Comparison of ENCODE assay signal across 8 cellular contexts in the genomic region with DNA sequence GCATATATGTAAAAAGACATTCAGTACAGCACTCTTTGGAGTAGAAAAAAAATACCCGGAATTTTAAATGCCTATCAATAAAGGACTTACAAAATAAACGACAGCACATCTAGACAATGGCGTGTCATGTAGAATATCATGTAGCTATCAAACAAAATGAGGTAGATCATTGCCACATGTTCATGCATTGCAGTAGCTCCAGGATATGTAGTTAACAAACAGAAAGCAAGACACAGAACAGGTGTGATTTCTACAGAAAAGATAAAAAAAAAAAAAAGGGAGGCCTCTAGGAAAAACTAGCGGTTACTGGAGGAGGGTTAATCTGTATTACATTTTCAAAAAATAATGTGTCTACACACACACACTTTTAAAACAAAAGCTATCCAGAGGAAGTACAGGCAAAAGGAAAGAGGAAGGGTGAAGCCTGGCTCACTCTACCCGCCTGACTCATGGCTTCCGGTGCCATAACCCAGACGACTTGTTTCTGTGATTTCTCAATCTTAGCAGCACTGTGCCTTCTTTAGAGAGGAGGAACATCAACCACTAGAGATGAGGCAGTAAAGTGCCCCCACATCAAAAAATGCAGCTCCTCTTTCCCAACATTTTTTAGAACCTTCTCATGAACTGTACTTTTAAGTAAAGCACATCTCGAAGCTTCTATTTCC. TPM values are rescaled to one million over a fixed set of nuclear protein-coding genes. Genes with fewer than 3 reads are reported as not detected.
DNase-seq lines count a peak whose midpoint lies in the region; ATAC-seq lines count a peak whose summit lies in the region.

No MANE protein-coding gene starts in this region.

- peak; percentile 90 for ATAC-seq in GM18873 (IDR thresholded peaks at IDR 0.05; ENCODE audit: low FRiP score, unreplicated experiment)
- peak; percentile 96 for ATAC-seq in HG03095 (IDR thresholded peaks at IDR 0.05; ENCODE audit: unreplicated experiment)
- peak; percentile 79 for ATAC-seq in left lobe of liver

- DNase-seq in SKM-1 treated with dmso at 0.1 percent for 144 hours (lab: John Stamatoyannopoulos, UW; ENCODE audit: unreplicated experiment) (peak; percentile 99), amniotic epithelial cell (ENCODE audit: low read depth) (peak; percentile 87), left lobe of liver (ENCODE audit: low spot score) (peak; percentile 48), NCI-H345 (lab: John Stamatoyannopoulos, UW) (no peak), NCI-H1105 treated with DMSO at 0.1 percent for 48 hours (lab: John Stamatoyannopoulos, UW) (no peak)
- peak; percentile 17 for DNase-seq in stimulated activated CD8-positive, alpha-beta memory T cell treated with anti-CD3 and anti-CD28 coated beads, Interleukin-12 subunit alpha, Interleukin-12 subunit beta, amount 100 ng/mL, for 24 hours (ENCODE audit: extremely low read depth)

RNA-seq across cellular contexts. Expression of a gene that starts 6.9 kb away (rescaled TPM):
- total RNA-seq in left lobe of liver = 3.7 TPM

Comparison
In these comparisons a context has a peak if more than half of its experiments do, and no peak if none do; other contexts are left out.
1. DNase-seq: peak in SKM-1 treated with dmso at 0.1 percent for 144 hours (single experiment), amniotic epithelial cell (single experiment), left lobe of liver (single experiment) and stimulated activated CD8-positive, alpha-beta memory T cell treated with anti-CD3 and anti-CD28 coated beads, Interleukin-12 subunit alpha, Interleukin-12 subunit beta, amount 100 ng/mL, for 24 hours (single experiment); none in NCI-H345 (single experiment) and NCI-H1105 treated with DMSO at 0.1 percent for 48 hours (single experiment).
2. Peak in every context shown above with its lines, with median percentiles within 50 percentile points of each other: ATAC-seq.